ENCODE assay signal across 15 cellular contexts in genomic region chr14:33918256-33918655, GRCh38. TPM values are rescaled to one million over a fixed set of nuclear protein-coding genes. Genes with fewer than 3 reads are reported as not detected.
DNase-seq lines count a peak whose midpoint lies in the region; ATAC-seq, FAIRE-seq and TF ChIP-seq lines count a peak whose summit lies in the region.
"Had no signal": no experiment of that assay in that cellular context is flagged by ENCODE, and none has a peak within 500 bp of the region (broad histone marks: within the 10 kb centered on the region; RNA-seq: fewer than 3 reads in every experiment).

No MANE protein-coding gene starts in this region.

- 28% methylated on average over 3 of the region's 3 CpGs for WGBS in HepG2 (ENCODE audit: low lambda C conversion rate)
- WGBS in right lobe of liver (ENCODE audit: insufficient coverage, low coverage, low lambda C conversion rate, missing lambda C conversion rate): 61% methylated on average over 3 of the region's 3 CpGs
- 93% methylated on average over 3 of the region's 3 CpGs for WGBS in esophagus muscularis mucosa
- 83 to 86% methylated on average over 3 of the region's 3 CpGs for WGBS in esophagus squamous epithelium, 2 donors

- no peak overlapping the region for H3K9ac ChIP-seq in HepG2 (ENCODE audit: insufficient read depth, low read depth, low read length)

- H3K4me2 ChIP-seq in HepG2 (ENCODE audit: low read depth, low read length): no peak overlapping the region

- no peak overlapping the region for H2AFZ ChIP-seq in HepG2 (ENCODE audit: low read length)

- no peak for TF ChIP-seq RAD21 in HepG2 (CRISPR knock-in tag; IDR thresholded peaks at IDR 0.05)

- TF ChIP-seq CTCF in HepG2 (CRISPR knock-in tag; IDR thresholded peaks at IDR 0.05) (no peak), right lobe of liver (IDR thresholded peaks at IDR 0.05) (no peak), NB4 (IDR thresholded peaks at IDR 0.05; ENCODE audit: low read depth, low read length) (no peak), esophagus muscularis mucosa (IDR thresholded peaks at IDR 0.05) (no peak), esophagus squamous epithelium (IDR thresholded peaks at IDR 0.05) (no peak)

- H3K36me3 ChIP-seq in HepG2 (replicated peaks in 1 of 2; ENCODE audit: control insufficient read depth in 1 of 2, insufficient read depth in 2 of 2, low read length in 2 of 2) (no peaks in the 10 kb centered on the region), right lobe of liver (no peaks in the 10 kb centered on the region), esophagus muscularis mucosa (peaks cover 0 to 12% (median 3%) of the 10 kb centered on the region in 4 donors), esophagus squamous epithelium (no peaks in the 10 kb centered on the region)

- DNase-seq in HepG2 (ENCODE audit: low spot score) (no peak), right lobe of liver (no peak), NB4 (ENCODE audit: low read depth) (peak; percentile 11), esophagus muscularis mucosa (ENCODE audit: extremely low spot score) (peak; percentile 80), A172 (ENCODE audit: low spot score) (no peak), esophagus squamous epithelium (lab: John Stamatoyannopoulos, UW) (no peak)
- DNase-seq in NK-92 treated with Interleukin-12 subunit alpha and Interleukin-12 subunit beta, amount 100 ng/mL, for 24 hours (lab: John Stamatoyannopoulos, UW): no peak
- no peak for DNase-seq in activated naive CD4-positive, alpha-beta T cell treated with Interleukin-2 at 50 U/mL for 16 hours
- DNase-seq: C1 segment of cervical spinal cord; CD4-positive, alpha-beta T cell; DMS79; GOT3; H9 had no signal

- no peaks in the 10 kb centered on the region for H4K20me1 ChIP-seq in HepG2 (ENCODE audit: insufficient read depth, low read length)

- H3K9me3 ChIP-seq in HepG2 (ENCODE audit: low read length) (no peaks in the 10 kb centered on the region), right lobe of liver (no peaks in the 10 kb centered on the region), esophagus muscularis mucosa (no peaks in the 10 kb centered on the region), esophagus squamous epithelium (no peaks in the 10 kb centered on the region)

- H3K27me3 ChIP-seq in HepG2 (ENCODE audit: control insufficient read depth in 1 of 2, insufficient read depth in 2 of 2, low read length in 2 of 2) (no peaks in the 10 kb centered on the region), right lobe of liver (no peaks in the 10 kb centered on the region), esophagus muscularis mucosa (no peaks in the 10 kb centered on the region), esophagus squamous epithelium (no peaks in the 10 kb centered on the region)

- no peak overlapping the region for H3K27ac ChIP-seq in HepG2 (ENCODE audit: extremely low read length, insufficient read depth, low read length)
- H3K27ac ChIP-seq in right lobe of liver: no peak overlapping the region
- no peak overlapping the region for H3K27ac ChIP-seq in esophagus muscularis mucosa (replicated peaks in 1 of 4)
- no peak overlapping the region for H3K27ac ChIP-seq in esophagus squamous epithelium

- no peak for FAIRE-seq in HepG2 (lab: Jason Lieb, UNC)
- FAIRE-seq: A204.1, GM12891 had no signal

- no peaks in the 10 kb centered on the region for H3K4me1 ChIP-seq in HepG2 (ENCODE audit: insufficient read depth, low read length)
- H3K4me1 ChIP-seq in right lobe of liver: no peaks in the 10 kb centered on the region
- H3K4me1 ChIP-seq in esophagus muscularis mucosa: peaks cover 17 to 32% (median 24%) of the 10 kb centered on the region in 4 donors
- H3K4me1 ChIP-seq in esophagus squamous epithelium: peaks cover 0 to 12% (median 12%) of the 10 kb centered on the region in 3 donors

- CTCF ChIA-PET in HepG2 (lab: Yijun Ruan, JAX; ENCODE audit: low intra/inter-chr PET ratio, low total read pairs): no interaction called here

- no TSS peak for BruUV-seq in HepG2 (replicated peaks; lab: Mats Ljungman, UMichigan)

- TF ChIP-seq EP300 in HepG2 (IDR thresholded peaks at IDR 0.05; ENCODE audit: low read depth in 2 of 2, low read length in 2 of 2) (no peak), HepG2 (CRISPR knock-in tag; IDR thresholded peaks at IDR 0.05; ENCODE audit: borderline replicate concordance) (no peak), esophagus muscularis mucosa (IDR thresholded peaks at IDR 0.05) (no peak)

- ATAC-seq in HepG2 (no peak), right lobe of liver (no peak)

- TF ChIP-seq POLR2A in HepG2 (IDR thresholded peaks at IDR 0.05; ENCODE audit: insufficient read depth in 1 of 2, low read depth in 2 of 2, low read length in 2 of 2) (no peak), right lobe of liver (IDR thresholded peaks at IDR 0.05) (no peak), NB4 (IDR thresholded peaks at IDR 0.05; ENCODE audit: extremely low read depth, insufficient read length) (no peak), esophagus muscularis mucosa (IDR thresholded peaks at IDR 0.05; ENCODE audit: low read depth) (no peak), esophagus squamous epithelium (IDR thresholded peaks at IDR 0.05) (no peak)

- H3K79me2 ChIP-seq in HepG2 (ENCODE audit: insufficient read depth, low read length): no peaks in the 10 kb centered on the region

- intact Hi-C loops in HepG2 (cut with micrococcal nuclease; ENCODE audit: unreplicated experiment) (no loop called here), right lobe of liver (cut with DNase I) (no loop called here), esophagus muscularis mucosa (cut with DNase I) (no loop called here), esophagus squamous epithelium (cut with DNase I) (no loop called here)

- no peak overlapping the region for H3K4me3 ChIP-seq in HepG2 (replicated peaks in 1 of 3; ENCODE audit: insufficient read depth in 1 of 3, low read depth in 2 of 3, low read length in 3 of 3)
- H3K4me3 ChIP-seq in right lobe of liver: no peak overlapping the region
- no peak overlapping the region for H3K4me3 ChIP-seq in NB4 (ENCODE audit: low read depth, low read length)
- H3K4me3 ChIP-seq in esophagus muscularis mucosa: no peak overlapping the region
- H3K4me3 ChIP-seq in esophagus squamous epithelium: no peak overlapping the region

- POLR2A ChIA-PET in HepG2 (lab: Yijun Ruan, JAX): interaction anchor here (1.7 kb wide), 1 partner anchor 9 kb away, joined by 3 read pairs; no protein-coding TSS in a partner anchor

- in situ Hi-C loops in HepG2 (cut with HindIII; ENCODE audit: extremely low pct_ligation_motif_present, low pct_unique_long_range_greater_than_20kb): no loop called here

TF ChIP-seq in HepG2, 621 proteins besides CTCF, POLR2A, EP300 and RAD21 (continues in another document):
- TF ChIP-seq GATA4 (IDR thresholded peaks at IDR 0.05; ENCODE audit: borderline replicate concordance, low read depth): no peak
- TF ChIP-seq ARID2 (CRISPR knock-in tag; IDR thresholded peaks at IDR 0.05; ENCODE audit: borderline replicate concordance): no peak
- TF ChIP-seq ZFP37 (CRISPR knock-in tag; IDR thresholded peaks at IDR 0.05; ENCODE audit: borderline replicate concordance): 0 out of 2 replicates have a peak, but pooled peaks have one; percentile 27
- TF ChIP-seq THAP9 (CRISPR knock-in tag; IDR thresholded peaks at IDR 0.05; ENCODE audit: borderline replicate concordance): no peak

RNA-seq across cellular contexts. Expression of gene EGLN3, which starts 32.6 kb away (rescaled TPM):
- total RNA-seq in HepG2 (2016; rRNA removed; fragmentation: Illumina TruSeq; extraction: Trizol): 0.18 TPM in 2 replicates
- not detected in 2 replicates for total RNA-seq in HepG2 (2016; cell fraction: cytosol; rRNA removed; fragmentation: Illumina TruSeq; extraction: Trizol; ENCODE audit: low read depth)
- total RNA-seq in HepG2 (2016; cell fraction: insoluble cytoplasmic fraction; rRNA removed; fragmentation: Illumina TruSeq; extraction: Trizol): 0.13 and 0.39 TPM in 2 replicates
- total RNA-seq in HepG2 (2016; cell fraction: membrane; rRNA removed; fragmentation: Illumina TruSeq; extraction: Trizol): 0.07 and 0.12 TPM in 2 replicates
- not detected in 2 replicates for total RNA-seq in HepG2 (2016; cell fraction: nucleus; rRNA removed; fragmentation: Illumina TruSeq; extraction: Trizol)
- 27.3 and 30.1 TPM in 2 replicates for polyA plus RNA-seq in HepG2 (2011; rRNA removed)
- polyA plus RNA-seq in HepG2 (2011; cell fraction: cytosol; rRNA removed): 13.7 and 27.8 TPM in 2 replicates
- polyA plus RNA-seq in HepG2 (2011; cell fraction: nucleus; rRNA removed): 14.1 and 18.4 TPM in 2 replicates
- 89.8 and 101 TPM in 2 replicates for polyA plus RNA-seq in HepG2 (2012)
- polyA plus RNA-seq in HepG2 (2016; cell fraction: cytosol; fragmentation: Illumina TruSeq; extraction: Trizol; ENCODE audit: low read depth): not detected in 2 replicates
- polyA plus RNA-seq in HepG2 (2016; cell fraction: insoluble cytoplasmic fraction; fragmentation: Illumina TruSeq; extraction: Trizol; ENCODE audit: low read depth): 0.11 and 0.19 TPM in 2 replicates
- 0.17 TPM in 1 of 2 replicates, not detected in the other for polyA plus RNA-seq in HepG2 (2016; cell fraction: membrane; fragmentation: Illumina TruSeq; extraction: Trizol; ENCODE audit: low read depth)
- not detected in 2 replicates for polyA plus RNA-seq in HepG2 (2016; cell fraction: nucleus; fragmentation: Illumina TruSeq; extraction: Trizol; ENCODE audit: insufficient read depth, low read depth)
- polyA minus RNA-seq in HepG2 (2011; rRNA and poly(A)+ RNA removed; ENCODE audit: low replicate concordance): 8.9 and 29.0 TPM in 2 replicates
- 24.4 and 43.2 TPM in 2 replicates for polyA minus RNA-seq in HepG2 (2011; cell fraction: cytosol; rRNA and poly(A)+ RNA removed)
- 23.8 and 49.0 TPM in 2 replicates for polyA minus RNA-seq in HepG2 (2011; cell fraction: nucleus; rRNA and poly(A)+ RNA removed)
- total RNA-seq in right lobe of liver: 10 to 100 TPM in 1 of 6 experiments, 1 to 10 TPM in 5; 1.9 to 25.4 (median 2.1) TPM
- total RNA-seq in esophagus muscularis mucosa: 10 to 100 TPM; 24.0 to 41.1 (median 24.5) TPM
- total RNA-seq in A172 (2014; rRNA removed; shearing (Covaris generic)): 1.5 TPM in 2 replicates
- 10 to 100 TPM; 11.4 to 35.1 (median 25.0) TPM for total RNA-seq in esophagus squamous epithelium

Comparison
In these comparisons a context has a peak if more than half of its experiments do, and no peak if none do; other contexts are left out.
1. DNase-seq: peak in NB4 (single experiment) and esophagus muscularis mucosa (single experiment); none in HepG2 (single experiment), right lobe of liver (0 of 3), A172 (single experiment), esophagus squamous epithelium (single experiment), NK-92 treated with Interleukin-12 subunit alpha and Interleukin-12 subunit beta, amount 100 ng/mL, for 24 hours (single experiment) and activated naive CD4-positive, alpha-beta T cell treated with Interleukin-2 at 50 U/mL for 16 hours (single experiment).